In genomic region chr5:89282832-89283510, GRCh38 we compare ENCODE assay signal across 12 cellular contexts.
DNase-seq lines count a peak whose midpoint lies in the region; ATAC-seq and TF ChIP-seq lines count a peak whose summit lies in the region.
"Had no signal": no experiment of that assay in that cellular context is flagged by ENCODE, and none has a peak within 500 bp of the region (broad histone marks: within the 10 kb centered on the region; RNA-seq: fewer than 3 reads in every experiment).

No MANE protein-coding gene starts in this region.

- no peaks in the 10 kb centered on the region for H3K4me1 ChIP-seq in PC-9 (replicated peaks; ENCODE audit: insufficient read depth)
- H3K4me1 ChIP-seq in right lobe of liver, result no peaks in the 10 kb centered on the region
- H3K4me1 ChIP-seq: testis had no signal

- H3K27ac ChIP-seq in PC-9, result no peak overlapping the region
- H3K27ac ChIP-seq in right lobe of liver, result no peak overlapping the region
- H3K27ac ChIP-seq: neural progenitor cell, testis had no signal

- H2AFZ ChIP-seq in PC-9, result no peak overlapping the region
- H2AFZ ChIP-seq: neural progenitor cell had no signal

- no peak overlapping the region for H3K4me3 ChIP-seq in epithelial cell of proximal tubule (ENCODE audit: low read depth, low read length)
- no peak overlapping the region for H3K4me3 ChIP-seq in PC-9
- no peak overlapping the region for H3K4me3 ChIP-seq in right lobe of liver
- H3K4me3 ChIP-seq: neural progenitor cell, testis had no signal

- no peaks in the 10 kb centered on the region for H4K20me1 ChIP-seq in PC-9 (ENCODE audit: insufficient read depth)

- ATAC-seq in GM19328 (IDR thresholded peaks at IDR 0.05; ENCODE audit: unreplicated experiment) (no peak), right lobe of liver (no peak)

- DNase-seq in SHP77 treated with DMSO at 0.1 percent for 48 hours (lab: John Stamatoyannopoulos, UW) (peak; percentile 21), SHP77 (lab: John Stamatoyannopoulos, UW) (no peak), LoVo (ENCODE audit: low spot score) (peak; percentile 12), epithelial cell of proximal tubule (ENCODE audit: low read depth) (peak; percentile 63), stromal cell of bone marrow (ENCODE audit: low read depth) (peak; percentile 76), PC-9 (no peak), right lobe of liver (no peak)
- DNase-seq: NCI-H1092; stimulated activated CD4-positive, alpha-beta T cell treated with anti-CD3 and anti-CD28 coated beads, Interleukin-4, amount 100 ng/mL, for 1 hour; testis had no signal

- H3K9me3 ChIP-seq in PC-9 (ENCODE audit: insufficient read depth, low read depth) (no peaks in the 10 kb centered on the region), right lobe of liver (no peaks in the 10 kb centered on the region)
- H3K9me3 ChIP-seq: testis had no signal

- 80% methylated on average over 3 of the region's 3 CpGs for WGBS in right lobe of liver (ENCODE audit: insufficient coverage, low coverage, low lambda C conversion rate, missing lambda C conversion rate)

- CTCF ChIA-PET in PC-9 (lab: Charles Lee), result no interaction called here

- H3K4me2 ChIP-seq in PC-9, result no peak overlapping the region
- H3K4me2 ChIP-seq: neural progenitor cell had no signal

- no TSS peak for BruUV-seq in PC-9 (replicated peaks; lab: Mats Ljungman, UMichigan)

- intact Hi-C loops in PC-9 (cut with micrococcal nuclease; ENCODE audit: unreplicated experiment) (no loop called here), right lobe of liver (cut with DNase I) (no loop called here)

- no peaks in the 10 kb centered on the region; the same call in 1 of the 2 replicates for H3K9me2 ChIP-seq in PC-9 (ENCODE audit: insufficient read depth)

- no peaks in the 10 kb centered on the region for H3K27me3 ChIP-seq in PC-9 (ENCODE audit: insufficient read depth, low read depth)
- no peaks in the 10 kb centered on the region for H3K27me3 ChIP-seq in right lobe of liver
- H3K27me3 ChIP-seq: neural progenitor cell, testis had no signal

- H3K36me3 ChIP-seq in PC-9 (ENCODE audit: low read depth), result no peaks in the 10 kb centered on the region
- H3K36me3 ChIP-seq in right lobe of liver, result no peaks in the 10 kb centered on the region
- H3K36me3 ChIP-seq: neural progenitor cell had no signal

- POLR2A ChIA-PET in PC-9 (lab: Charles Lee; ENCODE audit: unreplicated experiment), result no interaction called here

- H3F3A ChIP-seq in PC-9 (ENCODE audit: insufficient read depth, low read depth), result no peaks in the 10 kb centered on the region

- H3K79me2 ChIP-seq in PC-9 (ENCODE audit: low read depth), result no peaks in the 10 kb centered on the region

- TF ChIP-seq POLR2A in right lobe of liver (IDR thresholded peaks at IDR 0.05), result no peak

- TF ChIP-seq CTCF in epithelial cell of proximal tubule (conservative IDR thresholded peaks at IDR 0.05; ENCODE audit: low read depth, low read length) (no peak), PC-9 (conservative IDR thresholded peaks at IDR 0.05) (no peak), right lobe of liver (IDR thresholded peaks at IDR 0.05) (no peak)

Comparison
In these comparisons a context has a peak if more than half of its experiments do, and no peak if none do; other contexts are left out.
1. DNase-seq: peak in SHP77 treated with DMSO at 0.1 percent for 48 hours (single experiment), LoVo (single experiment), epithelial cell of proximal tubule (single experiment) and stromal cell of bone marrow (single experiment); none in SHP77 (0 of 2), PC-9 (0 of 2) and right lobe of liver (0 of 3).